ENCODE assay signal across 8 cellular contexts in the genomic region with DNA sequence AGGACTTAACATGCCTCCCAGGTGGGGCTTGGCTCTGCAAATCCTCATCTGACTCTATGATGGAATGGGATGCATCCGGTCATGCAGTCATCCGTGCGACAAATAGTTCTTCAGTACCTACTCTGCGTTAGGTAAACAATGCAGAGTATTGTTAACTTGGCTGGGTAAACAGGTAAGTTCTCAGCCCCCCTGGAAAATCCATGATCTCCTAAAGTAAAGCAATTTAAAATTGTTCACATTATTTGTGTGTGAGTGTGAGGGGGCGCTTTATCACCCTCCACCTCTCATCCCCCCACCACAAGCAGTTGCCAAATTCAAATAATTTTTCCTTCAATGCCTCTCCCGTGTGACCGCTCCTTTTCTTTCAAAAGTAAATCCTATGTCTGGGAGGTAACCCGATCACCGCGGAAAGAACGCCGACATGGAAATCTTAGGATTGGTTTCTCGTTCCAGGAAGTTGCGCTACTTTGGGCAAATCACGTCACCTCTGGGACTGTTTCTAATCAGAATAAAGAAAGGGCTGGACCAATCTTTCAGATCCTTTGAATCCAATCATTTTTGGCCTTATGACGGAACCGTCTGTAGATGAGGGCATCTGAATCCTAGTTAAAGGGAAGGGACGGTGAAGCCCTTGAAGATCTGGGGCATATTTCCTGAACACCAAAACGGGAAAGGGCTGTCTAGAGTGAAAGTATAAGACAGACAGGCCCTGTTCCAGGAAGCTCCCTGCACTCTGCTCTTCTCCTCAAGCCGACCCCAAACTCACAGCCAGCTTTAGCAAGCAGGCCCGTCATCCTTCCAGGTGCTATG. TPM values are rescaled to one million over a fixed set of nuclear protein-coding genes. Genes with fewer than 3 reads are reported as not detected.
A peak's percentile ranks its signal among the peaks of the same experiment; 100 is the strongest.
DNase-seq lines count a peak whose midpoint lies in the region; ATAC-seq and TF ChIP-seq lines count a peak whose summit lies in the region.

No MANE protein-coding gene starts in this region.

- peak overlapping the region; percentile 33 to 52 for H3K9ac ChIP-seq in duodenal mucosa (ENCODE audit: low read depth in 1 of 2, low read length in 2 of 2)

- H3K4me1 ChIP-seq in duodenal mucosa (ENCODE audit: control insufficient read depth in 1 of 2, insufficient read depth in 2 of 2, low read length in 2 of 2) = peaks cover 19 to 26% of the 10 kb centered on the region in 2 donors
- H3K4me1 ChIP-seq in lower lobe of right lung = peaks cover 14% of the 10 kb centered on the region
- peaks cover 0 to 25% (median 7%) of the 10 kb centered on the region in 4 donors for H3K4me1 ChIP-seq in tibial nerve
- no peaks in the 10 kb centered on the region for H3K4me1 ChIP-seq in BE2C

- ATAC-seq in lower lobe of right lung (peak; percentile 67 to 81), HG02973 (IDR thresholded peaks at IDR 0.05; ENCODE audit: unreplicated experiment) (no peak), GM18505 (IDR thresholded peaks at IDR 0.05; ENCODE audit: unreplicated experiment) (no peak)

- H3K4me3 ChIP-seq in duodenal mucosa (ENCODE audit: low read depth in 1 of 2, low read length in 2 of 2) (peak overlapping the region; percentile 57 to 67), lower lobe of right lung (peak overlapping the region; percentile 32), tibial nerve (peak overlapping the region in 2 of 4 donors; percentile 2 to 31), BE2C (ENCODE audit: low read depth, low read length) (no peak overlapping the region)

- intact Hi-C loops in lower lobe of right lung (cut with DNase I) = no loop called here

- H3K36me3 ChIP-seq in duodenal mucosa (ENCODE audit: control insufficient read depth in 1 of 2, insufficient read depth in 2 of 2, low read length in 2 of 2) (no peaks in the 10 kb centered on the region), lower lobe of right lung (no peaks in the 10 kb centered on the region), tibial nerve (no peaks in the 10 kb centered on the region), BE2C (no peaks in the 10 kb centered on the region)

- TF ChIP-seq EP300 in tibial nerve (IDR thresholded peaks at IDR 0.05) = peak in 1 of 2 donors; percentile 13

- TF ChIP-seq CTCF in lower lobe of right lung (IDR thresholded peaks at IDR 0.05) (no peak), tibial nerve (IDR thresholded peaks at IDR 0.05) (no peak), BE2C (IDR thresholded peaks at IDR 0.05; ENCODE audit: low read depth, low read length) (no peak)

- peak; percentile 56 for DNase-seq in NCI-H2107 (lab: John Stamatoyannopoulos, UW)
- no peak for DNase-seq in lower lobe of right lung
- DNase-seq in tibial nerve (ENCODE audit: low spot score in 2 of 2) = peak; percentile 19 to 31
- DNase-seq in BE2C = no peak
- DNase-seq in iPS-NIHi11 (ENCODE audit: low spot score) = no peak

- H3K27ac ChIP-seq in duodenal mucosa (ENCODE audit: low read depth, low read length) = peak overlapping the region; percentile 42
- H3K27ac ChIP-seq in lower lobe of right lung = peak overlapping the region; percentile 21
- H3K27ac ChIP-seq in tibial nerve = peak overlapping the region in 1 of 4 donors; percentile 57

- H3K27me3 ChIP-seq in duodenal mucosa (ENCODE audit: control insufficient read depth in 1 of 2, insufficient read depth in 2 of 2, low read length in 2 of 2) (no peaks in the 10 kb centered on the region), lower lobe of right lung (ENCODE audit: low read depth) (no peaks in the 10 kb centered on the region), tibial nerve (no peaks in the 10 kb centered on the region), BE2C (no peaks in the 10 kb centered on the region)

- 39 to 54% methylated on average over 21 of the region's 21 CpGs for WGBS in tibial nerve, 2 donors

- H3K9me3 ChIP-seq in duodenal mucosa (ENCODE audit: control insufficient read depth in 1 of 2, low read length in 2 of 2) (no peaks in the 10 kb centered on the region), lower lobe of right lung (no peaks in the 10 kb centered on the region), tibial nerve (no peaks in the 10 kb centered on the region), BE2C (no peaks in the 10 kb centered on the region)

- no peak for TF ChIP-seq POLR2A in tibial nerve (IDR thresholded peaks at IDR 0.05)
- TF ChIP-seq POLR2A in GM18505 (IDR thresholded peaks at IDR 0.05; ENCODE audit: borderline replicate concordance, extremely low read depth, insufficient read depth, insufficient read length) = no peak

RNA-seq across cellular contexts. Expression of a gene that starts 44.0 kb away (rescaled TPM):
- total RNA-seq in lower lobe of right lung (45.2 TPM), tibial nerve (10 to 100 TPM in 2 of 4 donors, 1 to 10 TPM in 2; 7.5 to 18.6 (median 10.5) TPM)
- 149 TPM for polyA plus RNA-seq in BE2C (2012; ENCODE audit: insufficient read depth, insufficient read length, low read depth)

Comparison
In these comparisons a context has a peak if more than half of its experiments do, and no peak if none do; other contexts are left out.
1. DNase-seq: peak in NCI-H2107 (single experiment) and tibial nerve (2 of 2); none in lower lobe of right lung (single experiment), BE2C (single experiment) and iPS-NIHi11 (single experiment).
2. ATAC-seq: peak in lower lobe of right lung (2 of 2); none in HG02973 (single experiment) and GM18505 (single experiment).